Comparison of ENCODE assay signal across 18 cellular contexts in genomic region chr5:252546-252945, GRCh38. TPM values are rescaled to one million over a fixed set of nuclear protein-coding genes. Genes with fewer than 3 reads are reported as not detected.
DNase-seq lines count a peak whose midpoint lies in the region; ATAC-seq, FAIRE-seq and TF ChIP-seq lines count a peak whose summit lies in the region.
"Had no signal": no experiment of that assay in that cellular context is flagged by ENCODE, and none has a peak within 500 bp of the region (broad histone marks: within the 10 kb centered on the region; RNA-seq: fewer than 3 reads in every experiment).

No MANE protein-coding gene starts in this region.

- H3K27ac ChIP-seq in RWPE1 (peak overlapping the region; percentile 81), small intestine (ENCODE audit: low read depth in 1 of 2, low read length in 1 of 2) (peak overlapping the region; percentile 93 to 94)
- peak overlapping the region; percentile 45 for H3K27ac ChIP-seq in effector memory CD4-positive, alpha-beta T cell (ENCODE audit: insufficient read depth, low read length, poor library complexity, severe bottlenecking)
- H3K27ac ChIP-seq: colonic mucosa, lower lobe of right lung had no signal

- 11 to 49% (median 24%) methylated on average over 10 of the region's 10 CpGs for WGBS in small intestine, 3 donors

- H3K9me3 ChIP-seq in effector memory CD4-positive, alpha-beta T cell (ENCODE audit: control insufficient read depth, low read length): no peaks in the 10 kb centered on the region
- no peaks in the 10 kb centered on the region for H3K9me3 ChIP-seq in small intestine (ENCODE audit: control insufficient read depth, low read depth)
- H3K9me3 ChIP-seq in mucosa of descending colon: no peaks in the 10 kb centered on the region
- H3K9me3 ChIP-seq: adrenal gland, colonic mucosa, lower lobe of right lung had no signal

- CTCF ChIA-PET in RWPE1 (lab: Yijun Ruan, JAX): no interaction called here

- FAIRE-seq in small intestine (lab: Jason Lieb, UNC): no peak

- no peaks in the 10 kb centered on the region for H3K27me3 ChIP-seq in effector memory CD4-positive, alpha-beta T cell (replicated peaks; ENCODE audit: control insufficient read depth, insufficient read depth, low read length, poor library complexity, severe bottlenecking)
- no peaks in the 10 kb centered on the region for H3K27me3 ChIP-seq in small intestine (ENCODE audit: control insufficient read depth in 2 of 2, insufficient read depth in 2 of 2, low read length in 2 of 2)
- H3K27me3 ChIP-seq: adrenal gland, colonic mucosa had no signal

- POLR2A ChIA-PET in RWPE1 (lab: Yijun Ruan, JAX; ENCODE audit: low non-redundant PET): no interaction called here

- intact Hi-C loops in mucosa of descending colon (cut with DNase I, micrococcal nuclease): no loop called here

- H3K4me3 Mint-ChIP-seq in activated T-cell treated with anti-CD3 and anti-CD28 coated beads, Interleukin-2, amount 50 U/mL, for 24 hours: no peak overlapping the region

- no peaks in the 10 kb centered on the region for H3K27me3 Mint-ChIP-seq in activated T-cell treated with anti-CD3 and anti-CD28 coated beads, Interleukin-2, amount 50 U/mL, for 24 hours

- DNase-seq in activated T-cell treated with anti-CD3 and anti-CD28 coated beads, Interleukin-2, amount 50 U/mL, for 24 hours: no peak
- DNase-seq in activated T-cell treated with anti-CD3 and anti-CD28 coated beads for 4 hours (no peak), RWPE1 (ENCODE audit: low spot score) (no peak), small intestine (peak; percentile 64), mucosa of descending colon (no peak)
- no peak for DNase-seq in effector memory CD4-positive, alpha-beta T cell
- DNase-seq: adrenal gland; colonic mucosa; DMS 273 treated with DMSO at 0.1 percent for 48 hours; IMR-90; lower lobe of right lung; NCI-H1417 treated with DMSO at 0.1 percent for 48 hours; NCI-H345; stimulated activated CD4-positive, alpha-beta T cell treated with anti-CD3 and anti-CD28 coated beads, Interleukin-4, amount 100 ng/mL, for 24 hours; stimulated activated naive CD4-positive, alpha-beta T cell had no signal

- no peak for TF ChIP-seq CTCF in RWPE1 (conservative IDR thresholded peaks at IDR 0.05; ENCODE audit: low read depth)
- no peak for TF ChIP-seq CTCF in mucosa of descending colon (IDR thresholded peaks at IDR 0.05)

- peaks cover 20% of the 10 kb centered on the region for H3K36me3 ChIP-seq in effector memory CD4-positive, alpha-beta T cell (ENCODE audit: control insufficient read depth, insufficient read depth, low read length)
- peaks cover 7 to 9% of the 10 kb centered on the region in 2 donors for H3K36me3 ChIP-seq in small intestine (ENCODE audit: control insufficient read depth in 2 of 2, insufficient read depth in 2 of 2, low read length in 2 of 2)
- peaks cover 20% of the 10 kb centered on the region for H3K36me3 ChIP-seq in mucosa of descending colon (ENCODE audit: low read depth)

- H3K9me3 Mint-ChIP-seq in activated T-cell treated with anti-CD3 and anti-CD28 coated beads, Interleukin-2, amount 50 U/mL, for 24 hours: no peaks in the 10 kb centered on the region

- peaks cover 7% of the 10 kb centered on the region for H3K4me1 Mint-ChIP-seq in activated T-cell treated with anti-CD3 and anti-CD28 coated beads, Interleukin-2, amount 50 U/mL, for 24 hours (ENCODE audit: low read depth)

- H3K4me3 ChIP-seq in effector memory CD4-positive, alpha-beta T cell (ENCODE audit: insufficient read depth, low read depth, low read length, poor library complexity, severe bottlenecking): no peak overlapping the region
- H3K4me3 ChIP-seq in small intestine (ENCODE audit: low read depth in 1 of 2, low read length in 2 of 2) (peak overlapping the region in 1 of 2 donors; percentile 15), mucosa of descending colon (no peak overlapping the region)
- H3K4me3 ChIP-seq: adrenal gland, colonic mucosa, lower lobe of right lung had no signal

- peaks cover 79% of the 10 kb centered on the region for H3K36me3 Mint-ChIP-seq in activated T-cell treated with anti-CD3 and anti-CD28 coated beads, Interleukin-2, amount 50 U/mL, for 24 hours (ENCODE audit: low read depth)

- peaks cover 5% of the 10 kb centered on the region for H3K4me1 ChIP-seq in effector memory CD4-positive, alpha-beta T cell (ENCODE audit: control insufficient read depth, insufficient read depth, low read length, poor library complexity, severe bottlenecking)
- H3K4me1 ChIP-seq in small intestine (ENCODE audit: control insufficient read depth in 2 of 2, insufficient read depth in 1 of 2, low read depth in 1 of 2, low read length in 1 of 2): no peaks in the 10 kb centered on the region
- H3K4me1 ChIP-seq in mucosa of descending colon (ENCODE audit: low read depth): no peaks in the 10 kb centered on the region
- H3K4me1 ChIP-seq: adrenal gland, colonic mucosa, lower lobe of right lung had no signal

- no peak for ATAC-seq in HG02973 (IDR thresholded peaks at IDR 0.05; ENCODE audit: unreplicated experiment)
- no peak for ATAC-seq in GM19351 (IDR thresholded peaks at IDR 0.05; ENCODE audit: unreplicated experiment)
- no peak for ATAC-seq in mucosa of descending colon
- ATAC-seq: lower lobe of right lung, sciatic nerve had no signal

- peak overlapping the region; percentile 55 for H3K27ac Mint-ChIP-seq in activated T-cell treated with anti-CD3 and anti-CD28 coated beads, Interleukin-2, amount 50 U/mL, for 24 hours

RNA-seq across cellular contexts. Expression of gene PDCD6, which starts 18.9 kb away (rescaled TPM):
- 100 to 1,000 TPM; 147 to 204 (median 202) TPM for polyA plus RNA-seq in small intestine
- 100 to 1,000 TPM in 2 of 3 donors, 10 to 100 TPM in 1; 91.2 to 125 (median 122) TPM for total RNA-seq in mucosa of descending colon

RNA-seq across cellular contexts. Expression of gene SDHA, which starts 34.4 kb away (rescaled TPM):
- 100 to 1,000 TPM; 208 to 377 (median 327) TPM for polyA plus RNA-seq in small intestine
- total RNA-seq in mucosa of descending colon: 100 to 1,000 TPM; 223 to 322 (median 249) TPM

RNA-seq across cellular contexts. Expression of gene CCDC127, which starts 34.6 kb away (rescaled TPM):
- 1 to 10 TPM; 1.3 to 3.1 (median 1.4) TPM for polyA plus RNA-seq in small intestine
- 1 to 10 TPM; 3.5 to 9.8 (median 4.7) TPM for total RNA-seq in mucosa of descending colon
